ENCODE assay signal across 2 cellular contexts in genomic region chr10:17116193-17116592, GRCh38.
TF ChIP-seq lines count a peak whose summit lies in the region.

No MANE protein-coding gene starts in this region.

TF ChIP-seq in A549, 52 proteins besides CTCF, POLR2A, EP300 and RAD21 (continued from another document):
- TF ChIP-seq, protein P1, sequence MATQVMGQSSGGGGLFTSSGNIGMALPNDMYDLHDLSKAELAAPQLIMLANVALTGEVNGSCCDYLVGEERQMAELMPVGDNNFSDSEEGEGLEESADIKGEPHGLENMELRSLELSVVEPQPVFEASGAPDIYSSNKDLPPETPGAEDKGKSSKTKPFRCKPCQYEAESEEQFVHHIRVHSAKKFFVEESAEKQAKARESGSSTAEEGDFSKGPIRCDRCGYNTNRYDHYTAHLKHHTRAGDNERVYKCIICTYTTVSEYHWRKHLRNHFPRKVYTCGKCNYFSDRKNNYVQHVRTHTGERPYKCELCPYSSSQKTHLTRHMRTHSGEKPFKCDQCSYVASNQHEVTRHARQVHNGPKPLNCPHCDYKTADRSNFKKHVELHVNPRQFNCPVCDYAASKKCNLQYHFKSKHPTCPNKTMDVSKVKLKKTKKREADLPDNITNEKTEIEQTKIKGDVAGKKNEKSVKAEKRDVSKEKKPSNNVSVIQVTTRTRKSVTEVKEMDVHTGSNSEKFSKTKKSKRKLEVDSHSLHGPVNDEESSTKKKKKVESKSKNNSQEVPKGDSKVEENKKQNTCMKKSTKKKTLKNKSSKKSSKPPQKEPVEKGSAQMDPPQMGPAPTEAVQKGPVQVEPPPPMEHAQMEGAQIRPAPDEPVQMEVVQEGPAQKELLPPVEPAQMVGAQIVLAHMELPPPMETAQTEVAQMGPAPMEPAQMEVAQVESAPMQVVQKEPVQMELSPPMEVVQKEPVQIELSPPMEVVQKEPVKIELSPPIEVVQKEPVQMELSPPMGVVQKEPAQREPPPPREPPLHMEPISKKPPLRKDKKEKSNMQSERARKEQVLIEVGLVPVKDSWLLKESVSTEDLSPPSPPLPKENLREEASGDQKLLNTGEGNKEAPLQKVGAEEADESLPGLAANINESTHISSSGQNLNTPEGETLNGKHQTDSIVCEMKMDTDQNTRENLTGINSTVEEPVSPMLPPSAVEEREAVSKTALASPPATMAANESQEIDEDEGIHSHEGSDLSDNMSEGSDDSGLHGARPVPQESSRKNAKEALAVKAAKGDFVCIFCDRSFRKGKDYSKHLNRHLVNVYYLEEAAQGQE (IDR thresholded peaks at IDR 0.05), result no peak
- TF ChIP-seq MAFK (IDR thresholded peaks at IDR 0.05; ENCODE audit: partially characterized antibody) (no peak), ATOH8 (CRISPR knock-in tag; IDR thresholded peaks at IDR 0.05; ENCODE audit: low read depth) (no peak), MAZ (IDR thresholded peaks at IDR 0.05; ENCODE audit: borderline replicate concordance, low read depth, low read length) (no peak), RCOR1 (IDR thresholded peaks at IDR 0.05; ENCODE audit: low read depth, low read length) (no peak), ZSCAN20 (CRISPR knock-in tag; IDR thresholded peaks at IDR 0.05) (no peak), HES2 (IDR thresholded peaks at IDR 0.05) (no peak)

TF ChIP-seq in IMR-90, 13 proteins besides CTCF, POLR2A, EP300 and RAD21 (continued from another document):
- no peak for TF ChIP-seq BHLHE40 (IDR thresholded peaks at IDR 0.05; ENCODE audit: low read depth, low read length)
